Comparison of ENCODE assay signal across 12 cellular contexts in the genomic region with DNA sequence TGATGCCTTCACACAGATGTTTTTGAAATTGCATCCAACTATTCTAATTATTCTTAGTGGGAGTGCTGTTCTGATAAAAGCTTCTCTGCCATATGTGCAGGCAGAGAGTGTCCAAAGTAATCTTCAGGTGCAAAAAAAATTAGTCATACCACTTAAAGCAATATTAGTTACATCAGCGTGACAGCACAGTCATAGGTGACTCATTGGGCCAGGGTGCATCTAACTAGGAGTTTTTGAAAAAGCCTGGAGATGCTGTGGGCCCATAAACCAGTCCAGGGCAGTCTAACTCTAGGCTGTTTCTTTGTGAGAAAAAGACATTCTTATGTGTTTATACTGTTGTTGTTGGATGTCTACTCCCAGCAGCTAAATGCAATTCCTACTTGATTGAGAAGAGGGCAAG.
A peak's percentile ranks its signal among the peaks of the same experiment; 100 is the strongest.
DNase-seq lines count a peak whose midpoint lies in the region; ATAC-seq and TF ChIP-seq lines count a peak whose summit lies in the region.
"Had no signal": no experiment of that assay in that cellular context is flagged by ENCODE, and none has a peak within 500 bp of the region (broad histone marks: within the 10 kb centered on the region; RNA-seq: fewer than 3 reads in every experiment).

No MANE protein-coding gene starts in this region.

- no peak overlapping the region for H3K4me3 ChIP-seq in fibroblast of mammary gland (ENCODE audit: control insufficient read depth, low read depth, low read length)
- H3K4me3 ChIP-seq: ovary, tibial artery had no signal

- no peak for ATAC-seq in HG02970 (IDR thresholded peaks at IDR 0.05; ENCODE audit: low FRiP score, unreplicated experiment)
- no peak for ATAC-seq in GM18868 (IDR thresholded peaks at IDR 0.05; ENCODE audit: unreplicated experiment)
- no peak for ATAC-seq in HG02571 (IDR thresholded peaks at IDR 0.05; ENCODE audit: unreplicated experiment)

- DNase-seq in EL (peak; percentile 69), RKO (ENCODE audit: low spot score) (peak; percentile 82), fibroblast of mammary gland (ENCODE audit: low read depth) (peak; percentile 98), pons (ENCODE audit: low spot score) (peak; percentile 8), cerebellar nuclear complex (lab: John Stamatoyannopoulos, UW) (no peak)
- DNase-seq: immature natural killer cell, NCI-H1417 treated with DMSO at 0.1 percent for 48 hours, tibial artery had no signal

- no peak for TF ChIP-seq CTCF in fibroblast of mammary gland (conservative IDR thresholded peaks at IDR 0.05; ENCODE audit: control insufficient read depth, insufficient read depth, low read depth, low read length)

Comparison
In these comparisons a context has a peak if more than half of its experiments do, and no peak if none do; other contexts are left out.
1. DNase-seq: peak in EL (single experiment), RKO (single experiment), fibroblast of mammary gland (single experiment) and pons (single experiment); none in cerebellar nuclear complex (0 of 2).